24 cellular contexts compared by ENCODE assay signal in the genomic region with DNA sequence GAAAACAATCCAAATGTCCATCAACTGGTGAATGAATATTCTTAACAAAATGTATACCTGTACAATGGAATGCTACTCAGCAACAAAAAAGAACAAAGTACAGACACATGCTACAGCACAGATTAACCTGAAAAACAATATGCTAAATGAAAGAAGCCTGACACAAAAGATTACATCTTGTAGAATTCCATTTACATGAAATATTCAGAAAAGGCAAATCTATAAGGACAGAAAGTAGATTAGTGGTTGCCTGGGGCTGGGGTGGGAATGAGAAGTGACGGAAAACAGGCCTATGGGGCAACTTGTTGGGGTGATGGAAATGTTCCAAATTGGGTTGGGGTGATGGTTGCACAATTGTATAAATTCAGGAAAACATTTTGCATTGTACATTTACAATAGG.
"Had no signal": no experiment of that assay in that cellular context is flagged by ENCODE, and none has a peak within 500 bp of the region (broad histone marks: within the 10 kb centered on the region; RNA-seq: fewer than 3 reads in every experiment).

No MANE protein-coding gene starts in this region.

- H3K79me2 ChIP-seq: parathyroid adenoma had no signal

- H3K27ac ChIP-seq: left lung, lower lobe of right lung, neural progenitor cell, neutrophil, parathyroid adenoma, right atrium auricular region, right lobe of liver, suprapubic skin, thoracic aorta, tibial artery, uterus had no signal

- H3K4me1 ChIP-seq: left lung, lower lobe of right lung, neural progenitor cell, parathyroid adenoma, right atrium auricular region, right lobe of liver, suprapubic skin, uterus had no signal

- ATAC-seq: left colon, left lung, lower lobe of right lung, natural killer cell, right lobe of liver had no signal

- H2AFZ ChIP-seq: neural progenitor cell, parathyroid adenoma had no signal

- H3K9ac ChIP-seq: neural progenitor cell, parathyroid adenoma had no signal

- H3K27me3 ChIP-seq: left lung, neural progenitor cell, neutrophil, right atrium auricular region, right lobe of liver, suprapubic skin, tibial artery had no signal

- DNase-seq: hippocampal formation; left colon; left lung; lower lobe of right lung; mammary epithelial cell; mesenchymal stem cell; naive B cell; natural killer cell; nephron progenitor cell; occipital lobe; right lobe of liver; stimulated activated CD4-positive, alpha-beta T cell treated with anti-CD3 and anti-CD28 coated beads, Interleukin-12 subunit alpha, Interleukin-12 subunit beta, amount 100 ng/mL, for 4 hours; stimulated activated CD4-positive, alpha-beta T cell treated with anti-CD3 and anti-CD28 coated beads, Interleukin-15, amount 100 ng/mL, for 24 hours; stimulated activated CD4-positive, alpha-beta T cell treated with anti-CD3 and anti-CD28 coated beads, Interleukin-2, amount 100 ng/mL, for 24 hours; stimulated activated CD4-positive, alpha-beta T cell treated with anti-CD3 and anti-CD28 coated beads, Interleukin-4, amount 100 ng/mL, for 1 hour; stimulated activated naive CD4-positive, alpha-beta T cell; tibial artery; uterus had no signal

- H3K4me2 ChIP-seq: neural progenitor cell had no signal

- H3K4me3 ChIP-seq: left lung, lower lobe of right lung, neural progenitor cell, right atrium auricular region, right lobe of liver, suprapubic skin, thoracic aorta, tibial artery, uterus had no signal

- H3K36me3 ChIP-seq: left lung, lower lobe of right lung, neutrophil, right atrium auricular region, right lobe of liver, suprapubic skin, thoracic aorta, tibial artery, uterus had no signal

- H3K9me3 ChIP-seq: left lung, lower lobe of right lung, neutrophil, right atrium auricular region, right lobe of liver, suprapubic skin, thoracic aorta, tibial artery, uterus had no signal
